In genomic region chr6:165939601-165940290, GRCh38 we compare ENCODE assay signal across 23 cellular contexts.
"Had no signal": no experiment of that assay in that cellular context is flagged by ENCODE, and none has a peak within 500 bp of the region (broad histone marks: within the 10 kb centered on the region; RNA-seq: fewer than 3 reads in every experiment).

No MANE protein-coding gene starts in this region.

- H3K4me1 Mint-ChIP-seq: activated B cell treated with CpG ODN at 0.5 μM for 24 hours; activated CD4-positive, alpha-beta T cell treated with anti-CD3 and anti-CD28 coated beads, Interleukin-2, amount 10 ng/mL, durations not matched to agents 24 days and 14 days; activated CD8-positive, alpha-beta memory T cell treated with anti-CD3 and anti-CD28 coated beads, Interleukin-2, amount 10 ng/mL, durations not matched to agents 7 days and 5 days; activated naive CD8-positive, alpha-beta T cell treated with anti-CD3 and anti-CD28 coated beads, Interleukin-2, amount 50 U/mL, for 24 hours; central memory CD8-positive, alpha-beta T cell; T-helper 17 cell had no signal

- H3K36me3 Mint-ChIP-seq: activated CD8-positive, alpha-beta memory T cell treated with anti-CD3 and anti-CD28 coated beads, Interleukin-2, amount 10 ng/mL, durations not matched to agents 7 days and 5 days had no signal

- H3K4me3 Mint-ChIP-seq: activated B cell treated with CpG ODN at 0.5 μM for 24 hours; activated CD4-positive, alpha-beta T cell treated with anti-CD3 and anti-CD28 coated beads, Interleukin-2, amount 10 ng/mL, durations not matched to agents 24 days and 14 days; activated CD8-positive, alpha-beta memory T cell treated with anti-CD3 and anti-CD28 coated beads, Interleukin-2, amount 10 ng/mL, durations not matched to agents 7 days and 5 days; activated naive CD8-positive, alpha-beta T cell treated with anti-CD3 and anti-CD28 coated beads, Interleukin-2, amount 50 U/mL, for 24 hours; activated T-cell treated with anti-CD3 and anti-CD28 coated beads, Interleukin-2, amount 50 U/mL, for 24 hours; activated T-helper 1 cell treated with anti-CD3 and anti-CD28 coated beads, Interleukin-12 subunit alpha, Interleukin-12 subunit beta, Interleukin-2, Interleukin-4 antibody, amounts not matched to agents 30 ng/mL and 10 ng/mL and 1 ng/mL, durations not matched to agents 14 hours and 24 hours and 36 hours; brain; central memory CD8-positive, alpha-beta T cell; T-helper 17 cell had no signal

- H3K27me3 Mint-ChIP-seq: activated CD4-positive, alpha-beta T cell treated with anti-CD3 and anti-CD28 coated beads, Interleukin-2, amount 10 ng/mL, durations not matched to agents 24 days and 14 days; activated CD8-positive, alpha-beta memory T cell treated with anti-CD3 and anti-CD28 coated beads, Interleukin-2, amount 10 ng/mL, durations not matched to agents 7 days and 5 days; activated T-cell treated with anti-CD3 and anti-CD28 coated beads, Interleukin-2, amount 50 U/mL, for 24 hours had no signal

- DNase-seq: activated B cell treated with CpG ODN at 0.5 μM for 24 hours; activated CD4-positive, alpha-beta T cell treated with anti-CD3 and anti-CD28 coated beads for 1 hour; activated CD4-positive, alpha-beta T cell treated with anti-CD3 and anti-CD28 coated beads, Interleukin-2, amount 10 ng/mL, durations not matched to agents 24 days and 14 days; activated CD4-positive, alpha-beta T cell treated with anti-CD3 and anti-CD28 coated beads, Interleukin-2, amount 50 U/mL, for 48 hours; activated CD8-positive, alpha-beta memory T cell treated with anti-CD3 and anti-CD28 coated beads, Interleukin-2, amount 10 ng/mL, durations not matched to agents 7 days and 5 days; activated effector memory CD4-positive, alpha-beta T cell treated with Interleukin-2 at 50 U/mL for 16 hours; activated naive CD4-positive, alpha-beta T cell; activated naive CD8-positive, alpha-beta T cell treated with anti-CD3 and anti-CD28 coated beads, Interleukin-2, amount 50 U/mL, for 24 hours; activated T-cell treated with anti-CD3 and anti-CD28 coated beads, Interleukin-2, amount 50 U/mL, for 24 hours; amniotic stem cell; NCI-H1092; NCI-H1417 treated with DMSO at 0.1 percent for 48 hours; NCI-H1694; NCI-H2029; NCI-H446; NCI-H524; SHP77; T-helper 17 cell; T-helper 9 cell had no signal

- H3K27ac Mint-ChIP-seq: activated B cell treated with CpG ODN at 0.5 μM for 24 hours; activated CD4-positive, alpha-beta T cell treated with anti-CD3 and anti-CD28 coated beads, Interleukin-2, amount 10 ng/mL, durations not matched to agents 24 days and 14 days; activated CD8-positive, alpha-beta memory T cell treated with anti-CD3 and anti-CD28 coated beads, Interleukin-2, amount 10 ng/mL, durations not matched to agents 7 days and 5 days; activated naive CD4-positive, alpha-beta T cell treated with anti-CD3 and anti-CD28 coated beads, Interleukin-2, amount 50 U/mL, for 72 hours; activated naive CD8-positive, alpha-beta T cell treated with anti-CD3 and anti-CD28 coated beads, Interleukin-2, amount 50 U/mL, for 24 hours; activated T-cell treated with anti-CD3 and anti-CD28 coated beads, Interleukin-2, amount 50 U/mL, for 24 hours; activated T-helper 1 cell treated with anti-CD3 and anti-CD28 coated beads, Interleukin-12 subunit alpha, Interleukin-12 subunit beta, Interleukin-2, Interleukin-4 antibody, amounts not matched to agents 30 ng/mL and 10 ng/mL and 1 ng/mL, durations not matched to agents 14 hours and 24 hours and 36 hours; brain; T-helper 17 cell had no signal

- H3K9me3 Mint-ChIP-seq: activated B cell treated with CpG ODN at 0.5 μM for 24 hours; activated CD4-positive, alpha-beta T cell treated with anti-CD3 and anti-CD28 coated beads, Interleukin-2, amount 10 ng/mL, durations not matched to agents 24 days and 14 days; activated T-cell treated with anti-CD3 and anti-CD28 coated beads, Interleukin-2, amount 50 U/mL, for 24 hours had no signal

- ATAC-seq: activated CD8-positive, alpha-beta memory T cell treated with anti-CD3 and anti-CD28 coated beads, Interleukin-2, amount 10 ng/mL, durations not matched to agents 7 days and 5 days; activated naive CD4-positive, alpha-beta T cell treated with anti-CD3 and anti-CD28 coated beads, Interleukin-2, amount 50 U/mL, for 72 hours; activated naive CD8-positive, alpha-beta T cell treated with anti-CD3 and anti-CD28 coated beads, Interleukin-2, amount 50 U/mL, for 24 hours; T-helper 17 cell had no signal
